ENCODE assay signal across 1 cellular context in genomic region chr11:67670316-67671210, GRCh38.
TF ChIP-seq lines count a peak whose summit lies in the region.

No MANE protein-coding gene starts in this region.

TF ChIP-seq in SK-N-SH, 30 proteins besides CTCF, POLR2A, EP300 and RAD21 (continued from another document):
- TF ChIP-seq ZBTB33 (IDR thresholded peaks at IDR 0.05; ENCODE audit: borderline replicate concordance, low read depth) = no peak
- no peak for TF ChIP-seq NRF1 (IDR thresholded peaks at IDR 0.05; ENCODE audit: low read depth, low read length)
- no peak for TF ChIP-seq RFX5 (IDR thresholded peaks at IDR 0.05; ENCODE audit: low read length)
- no peak for TF ChIP-seq NFIC (IDR thresholded peaks at IDR 0.05; ENCODE audit: borderline replicate concordance)
